ENCODE assay signal across 1 cellular context in genomic region chr15:69164807-69165636, GRCh38.
TF ChIP-seq lines count a peak whose summit lies in the region.

No MANE protein-coding gene starts in this region.

TF ChIP-seq in HEK293, 187 proteins besides CTCF, POLR2A, EP300 and RAD21 (continued from another document and continues in another):
- TF ChIP-seq, protein P1, sequence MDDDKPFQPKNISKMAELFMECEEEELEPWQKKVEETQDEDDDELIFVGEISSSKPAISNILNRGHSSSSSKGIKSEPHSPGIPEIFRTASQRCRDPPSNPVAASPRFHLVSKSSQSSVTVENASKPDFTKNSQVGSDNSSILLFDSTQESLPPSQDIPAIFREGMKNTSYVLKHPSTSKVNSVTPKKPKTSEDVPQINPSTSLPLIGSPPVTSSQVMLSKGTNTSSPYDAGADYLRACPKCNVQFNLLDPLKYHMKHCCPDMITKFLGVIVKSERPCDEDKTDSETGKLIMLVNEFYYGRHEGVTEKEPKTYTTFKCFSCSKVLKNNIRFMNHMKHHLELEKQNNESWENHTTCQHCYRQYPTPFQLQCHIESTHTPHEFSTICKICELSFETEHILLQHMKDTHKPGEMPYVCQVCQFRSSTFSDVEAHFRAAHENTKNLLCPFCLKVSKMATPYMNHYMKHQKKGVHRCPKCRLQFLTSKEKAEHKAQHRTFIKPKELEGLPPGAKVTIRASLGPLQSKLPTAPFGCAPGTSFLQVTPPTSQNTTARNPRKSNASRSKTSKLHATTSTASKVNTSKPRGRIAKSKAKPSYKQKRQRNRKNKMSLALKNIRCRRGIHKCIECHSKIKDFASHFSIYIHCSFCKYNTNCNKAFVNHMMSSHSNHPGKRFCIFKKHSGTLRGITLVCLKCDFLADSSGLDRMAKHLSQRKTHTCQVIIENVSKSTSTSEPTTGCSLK (tag by site-specific recombination; IDR thresholded peaks at IDR 0.05) = no peak
- TF ChIP-seq PRDM1 (tag by site-specific recombination; IDR thresholded peaks at IDR 0.05) = peak; percentile 95
- TF ChIP-seq ZNF610 (tag by site-specific recombination; IDR thresholded peaks at IDR 0.05; ENCODE audit: borderline replicate concordance) = peak; percentile 78
- TF ChIP-seq ZNF664 (tag by site-specific recombination; IDR thresholded peaks at IDR 0.05) = peak; percentile 31
- TF ChIP-seq, protein P2, sequence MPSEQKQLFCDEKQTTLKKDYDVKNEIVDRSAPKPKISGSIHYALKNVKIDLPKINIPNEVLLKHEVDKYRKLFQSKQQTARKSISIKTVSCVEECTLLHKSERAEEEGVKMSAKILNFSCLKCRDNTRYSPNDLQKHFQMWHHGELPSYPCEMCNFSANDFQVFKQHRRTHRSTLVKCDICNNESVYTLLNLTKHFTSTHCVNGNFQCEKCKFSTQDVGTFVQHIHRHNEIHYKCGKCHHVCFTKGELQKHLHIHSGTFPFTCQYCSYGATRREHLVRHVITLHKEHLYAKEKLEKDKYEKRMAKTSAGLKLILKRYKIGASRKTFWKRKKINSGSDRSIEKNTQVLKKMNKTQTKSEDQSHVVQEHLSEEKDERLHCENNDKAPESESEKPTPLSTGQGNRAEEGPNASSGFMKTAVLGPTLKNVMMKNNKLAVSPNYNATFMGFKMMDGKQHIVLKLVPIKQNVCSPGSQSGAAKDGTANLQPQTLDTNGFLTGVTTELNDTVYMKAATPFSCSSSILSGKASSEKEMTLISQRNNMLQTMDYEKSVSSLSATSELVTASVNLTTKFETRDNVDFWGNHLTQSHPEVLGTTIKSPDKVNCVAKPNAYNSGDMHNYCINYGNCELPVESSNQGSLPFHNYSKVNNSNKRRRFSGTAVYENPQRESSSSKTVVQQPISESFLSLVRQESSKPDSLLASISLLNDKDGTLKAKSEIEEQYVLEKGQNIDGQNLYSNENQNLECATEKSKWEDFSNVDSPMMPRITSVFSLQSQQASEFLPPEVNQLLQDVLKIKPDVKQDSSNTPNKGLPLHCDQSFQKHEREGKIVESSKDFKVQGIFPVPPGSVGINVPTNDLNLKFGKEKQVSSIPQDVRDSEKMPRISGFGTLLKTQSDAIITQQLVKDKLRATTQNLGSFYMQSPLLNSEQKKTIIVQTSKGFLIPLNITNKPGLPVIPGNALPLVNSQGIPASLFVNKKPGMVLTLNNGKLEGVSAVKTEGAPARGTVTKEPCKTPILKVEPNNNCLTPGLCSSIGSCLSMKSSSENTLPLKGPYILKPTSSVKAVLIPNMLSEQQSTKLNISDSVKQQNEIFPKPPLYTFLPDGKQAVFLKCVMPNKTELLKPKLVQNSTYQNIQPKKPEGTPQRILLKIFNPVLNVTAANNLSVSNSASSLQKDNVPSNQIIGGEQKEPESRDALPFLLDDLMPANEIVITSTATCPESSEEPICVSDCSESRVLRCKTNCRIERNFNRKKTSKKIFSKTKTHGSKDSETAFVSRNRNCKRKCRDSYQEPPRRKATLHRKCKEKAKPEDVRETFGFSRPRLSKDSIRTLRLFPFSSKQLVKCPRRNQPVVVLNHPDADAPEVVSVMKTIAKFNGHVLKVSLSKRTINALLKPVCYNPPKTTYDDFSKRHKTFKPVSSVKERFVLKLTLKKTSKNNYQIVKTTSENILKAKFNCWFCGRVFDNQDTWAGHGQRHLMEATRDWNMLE (tag by site-specific recombination; conservative IDR thresholded peaks at IDR 0.05; ENCODE audit: low read depth) = peak; percentile 50
- TF ChIP-seq ZBTB44 (tag by site-specific recombination; IDR thresholded peaks at IDR 0.05) = peak; percentile 85
- TF ChIP-seq AEBP2 (tag by site-specific recombination; IDR thresholded peaks at IDR 0.05; ENCODE audit: borderline replicate concordance) = no peak
- no peak for TF ChIP-seq EGR2 (tag by site-specific recombination; IDR thresholded peaks at IDR 0.05; ENCODE audit: low read depth)
- TF ChIP-seq ZNF416 (tag by site-specific recombination; IDR thresholded peaks at IDR 0.05) = no peak
- no peak for TF ChIP-seq ZNF223 (tag by site-specific recombination; IDR thresholded peaks at IDR 0.05)
- TF ChIP-seq TSHZ1 (tag by site-specific recombination; IDR thresholded peaks at IDR 0.05; ENCODE audit: borderline replicate concordance) = peak; percentile 56; the same call in 1 of the 2 replicates
- peak; percentile 92 for TF ChIP-seq ZEB2 (tag by site-specific recombination; IDR thresholded peaks at IDR 0.05)
- TF ChIP-seq ZNF600 (tag by site-specific recombination; IDR thresholded peaks at IDR 0.05) = peak; percentile 85
- TF ChIP-seq ZBTB8A (tag by site-specific recombination; IDR thresholded peaks at IDR 0.05) = peak; percentile 58; the same call in 1 of the 2 replicates
- TF ChIP-seq ZNF449 (tag by site-specific recombination; IDR thresholded peaks at IDR 0.05) = peak; percentile 97
- TF ChIP-seq, protein P3, sequence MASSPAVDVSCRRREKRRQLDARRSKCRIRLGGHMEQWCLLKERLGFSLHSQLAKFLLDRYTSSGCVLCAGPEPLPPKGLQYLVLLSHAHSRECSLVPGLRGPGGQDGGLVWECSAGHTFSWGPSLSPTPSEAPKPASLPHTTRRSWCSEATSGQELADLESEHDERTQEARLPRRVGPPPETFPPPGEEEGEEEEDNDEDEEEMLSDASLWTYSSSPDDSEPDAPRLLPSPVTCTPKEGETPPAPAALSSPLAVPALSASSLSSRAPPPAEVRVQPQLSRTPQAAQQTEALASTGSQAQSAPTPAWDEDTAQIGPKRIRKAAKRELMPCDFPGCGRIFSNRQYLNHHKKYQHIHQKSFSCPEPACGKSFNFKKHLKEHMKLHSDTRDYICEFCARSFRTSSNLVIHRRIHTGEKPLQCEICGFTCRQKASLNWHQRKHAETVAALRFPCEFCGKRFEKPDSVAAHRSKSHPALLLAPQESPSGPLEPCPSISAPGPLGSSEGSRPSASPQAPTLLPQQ (tag by site-specific recombination; IDR thresholded peaks at IDR 0.05) = 0 out of 2 replicates have a peak, but pooled peaks have one; percentile 31
- 0 out of 2 replicates have a peak, but pooled peaks have one; percentile 42 for TF ChIP-seq FEZF1 (tag by site-specific recombination; IDR thresholded peaks at IDR 0.05)
- TF ChIP-seq SETDB1 (IDR thresholded peaks at IDR 0.05; ENCODE audit: insufficient read length, low read length) = peak; percentile 18
- TF ChIP-seq GFI1B (tag by site-specific recombination; IDR thresholded peaks at IDR 0.05) = peak; percentile 6; the same call in 1 of the 2 replicates
- TF ChIP-seq ZNF2 (tag by site-specific recombination; IDR thresholded peaks at IDR 0.05) = peak; percentile 69
- TF ChIP-seq SP3 (tag by site-specific recombination; IDR thresholded peaks at IDR 0.05) = no peak
- peak; percentile 51; the same call in 1 of the 2 replicates for TF ChIP-seq OSR2 (tag by site-specific recombination; IDR thresholded peaks at IDR 0.05)
- TF ChIP-seq TRIM28 (IDR thresholded peaks at IDR 0.05; ENCODE audit: borderline replicate concordance, low read length) = peak; percentile 87
- TF ChIP-seq ZXDB (tag by site-specific recombination; IDR thresholded peaks at IDR 0.05) = peak; percentile 45; the same call in 1 of the 2 replicates
- TF ChIP-seq ZNF629 (tag by site-specific recombination; IDR thresholded peaks at IDR 0.05) = peak; percentile 60
- TF ChIP-seq ZNF639 (tag by site-specific recombination; IDR thresholded peaks at IDR 0.05) = peak; percentile 67; the same call in 1 of the 2 replicates
- TF ChIP-seq ZBTB17 (tag by site-specific recombination; IDR thresholded peaks at IDR 0.05) = peak; percentile 85
- TF ChIP-seq ZNF624 (tag by site-specific recombination; IDR thresholded peaks at IDR 0.05) = no peak
- TF ChIP-seq ZBTB10 (tag by site-specific recombination; IDR thresholded peaks at IDR 0.05) = no peak
- TF ChIP-seq ZNF24 (tag by site-specific recombination; IDR thresholded peaks at IDR 0.05) = 0 out of 2 replicates have a peak, but pooled peaks have one; percentile 46
- 0 out of 2 replicates have a peak, but pooled peaks have one; percentile 54 for TF ChIP-seq ZNF324 (tag by site-specific recombination; IDR thresholded peaks at IDR 0.05)
- TF ChIP-seq, protein P4, sequence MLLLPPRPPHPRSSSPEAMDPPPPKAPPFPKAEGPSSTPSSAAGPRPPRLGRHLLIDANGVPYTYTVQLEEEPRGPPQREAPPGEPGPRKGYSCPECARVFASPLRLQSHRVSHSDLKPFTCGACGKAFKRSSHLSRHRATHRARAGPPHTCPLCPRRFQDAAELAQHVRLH (tag by site-specific recombination; IDR thresholded peaks at IDR 0.05) = peak; percentile 49; the same call in 1 of the 2 replicates
- TF ChIP-seq ZNF548 (tag by site-specific recombination; IDR thresholded peaks at IDR 0.05) = no peak
- TF ChIP-seq ZBTB1 (tag by site-specific recombination; IDR thresholded peaks at IDR 0.05) = no peak
- TF ChIP-seq MZF1 (tag by site-specific recombination; IDR thresholded peaks at IDR 0.05; ENCODE audit: borderline replicate concordance) = peak; percentile 73
